Comparison of ENCODE assay signal across 8 cellular contexts in the genomic region with DNA sequence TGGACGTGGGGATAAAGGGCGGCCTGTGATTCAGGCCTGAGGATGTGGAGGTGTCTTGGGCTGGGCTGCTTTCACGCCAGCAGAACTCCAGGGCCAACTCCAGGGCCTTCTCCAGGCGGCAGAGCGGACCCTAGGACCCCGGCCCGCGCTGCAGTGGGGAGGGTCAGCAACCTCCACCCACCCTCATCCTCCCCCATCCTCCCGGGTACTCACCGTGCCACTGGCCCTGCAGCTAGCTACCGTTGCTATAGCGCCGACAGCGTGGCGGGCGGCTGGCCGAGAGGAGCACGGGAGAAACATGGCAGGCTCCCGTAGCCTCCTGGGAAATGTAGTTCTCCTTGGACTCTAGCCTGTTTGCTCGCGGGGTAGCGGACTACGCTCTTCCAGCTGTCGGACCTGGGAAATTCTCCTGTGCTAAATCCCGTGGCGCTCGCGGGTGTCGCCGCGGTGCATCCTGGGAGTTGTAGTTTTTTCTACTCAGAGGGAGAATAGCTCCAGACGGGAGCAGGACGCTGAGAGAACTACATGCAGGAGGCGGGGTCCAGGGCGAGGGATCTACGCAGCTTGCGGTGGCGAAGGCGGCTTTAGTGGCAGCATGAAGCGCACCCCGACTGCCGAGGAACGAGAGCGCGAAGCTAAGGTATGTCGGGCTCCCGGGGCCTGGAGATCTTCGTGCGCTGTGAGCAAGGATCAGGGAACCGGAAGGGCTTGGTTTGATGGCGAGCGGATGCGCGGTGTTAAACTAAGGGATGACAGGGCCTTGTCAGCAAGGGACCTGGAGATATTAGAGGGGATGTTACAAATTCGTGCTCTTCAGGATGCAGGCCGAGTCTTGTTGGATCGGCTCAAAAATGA. TPM values are rescaled to one million over a fixed set of nuclear protein-coding genes. Genes with fewer than 3 reads are reported as not detected.
A peak's percentile ranks its signal among the peaks of the same experiment; 100 is the strongest.
DNase-seq lines count a peak whose midpoint lies in the region; ATAC-seq, FAIRE-seq and TF ChIP-seq lines count a peak whose summit lies in the region.

TSS of gene FTO (plus strand) at position 567 of the 855 bp plus-strand sequence.
TSS of gene RPGRIP1L (minus strand) at position 270 of the 855 bp plus-strand sequence. CDS start 3,136 bp downstream, outside the sequence.

- H3K36me3 ChIP-seq in BLaER1 treated with 17β-estradiol and CSF1 and Interleukin-3, amounts not matched to agents 10 nM and 100 nM, result peaks cover 0 to 35% (median 18%) of the 10 kb centered on the region in 11 experiments; a peak in 15 of 22 replicates
- no peaks in the 10 kb centered on the region for H3K36me3 ChIP-seq in HepG2 (replicated peaks in 1 of 2; ENCODE audit: control insufficient read depth in 1 of 2, insufficient read depth in 2 of 2, low read length in 2 of 2)

- H3K27ac ChIP-seq in BLaER1 treated with 17β-estradiol and CSF1 and Interleukin-3, amounts not matched to agents 10 nM and 100 nM, result peak within 1 kb of the TSS; percentile 4 to 75 (median 70); a peak in 21 of 22 replicates
- peak within 1 kb of the TSS; percentile 58 for H3K27ac ChIP-seq in HepG2 (ENCODE audit: extremely low read length, insufficient read depth, low read length)

- DNase-seq in NCI-H69 (lab: John Stamatoyannopoulos, UW) (peak; percentile 98), dermis blood vessel endothelial cell (peak; percentile 99), HepG2 (ENCODE audit: low spot score) (peak; percentile 99)
- DNase-seq in activated CD4-positive, alpha-beta T cell treated with anti-CD3 and anti-CD28 coated beads, Interleukin-2, amount 50 U/mL, for 24 hours (ENCODE audit: low read depth in 1 of 2, low spot score in 1 of 2), result peak; percentile 96 to 99
- DNase-seq in stimulated activated CD4-positive, alpha-beta T cell treated with anti-CD3 and anti-CD28 coated beads, Interleukin-4, amount 100 ng/mL, for 1 hour, result peak; percentile 96

- TF ChIP-seq POLR2A in HepG2 (IDR thresholded peaks at IDR 0.05; ENCODE audit: insufficient read depth in 1 of 2, low read depth in 2 of 2, low read length in 2 of 2), result peak; percentile 32 to 60; a peak in 2 of 4 replicates

- TF ChIP-seq EP300 in HepG2 (IDR thresholded peaks at IDR 0.05; ENCODE audit: low read depth in 2 of 2, low read length in 2 of 2) (peak in 1 of 2 experiments; percentile 48; a peak in 1 of 4 replicates), HepG2 (CRISPR knock-in tag; IDR thresholded peaks at IDR 0.05; ENCODE audit: borderline replicate concordance) (peak; percentile 45)

- peak within 1 kb of the TSS; percentile 77 to 84 (median 81) for H3K9ac ChIP-seq in BLaER1 treated with 17β-estradiol and CSF1 and Interleukin-3, amounts not matched to agents 10 nM and 100 nM
- H3K9ac ChIP-seq in HepG2 (ENCODE audit: insufficient read depth, low read depth, low read length), result peak within 1 kb of the TSS; percentile 82

- peak; percentile 61 for TF ChIP-seq CTCF in HepG2 (CRISPR knock-in tag; IDR thresholded peaks at IDR 0.05)

- H4K20me1 ChIP-seq in BLaER1 treated with 17β-estradiol and CSF1 and Interleukin-3, amounts not matched to agents 10 nM and 100 nM, result no peaks in the 10 kb centered on the region; a peak in 2 of 22 replicates
- no peaks in the 10 kb centered on the region for H4K20me1 ChIP-seq in HepG2 (ENCODE audit: insufficient read depth, low read length)

- H3K4me3 ChIP-seq in BLaER1 treated with 17β-estradiol and CSF1 and Interleukin-3, amounts not matched to agents 10 nM and 100 nM, result peak within 1 kb of the TSS; percentile 69 to 81 (median 75)
- H3K4me3 ChIP-seq in HepG2 (replicated peaks in 1 of 3; ENCODE audit: insufficient read depth in 1 of 3, low read depth in 2 of 3, low read length in 3 of 3), result peak within 1 kb of the TSS; percentile 89 to 91 (median 90)

- TF ChIP-seq RAD21 in HepG2 (CRISPR knock-in tag; IDR thresholded peaks at IDR 0.05), result peak; percentile 23

- POLR2A ChIA-PET in HepG2 (lab: Yijun Ruan, JAX), result interaction anchor here (0.8 to 1.7 kb wide), 9 partner anchors 11 to 268 kb away, joined by 3 to 6 read pairs (median 3); no protein-coding TSS in a partner anchor

- peak; percentile 99 for ATAC-seq in GM19328 (IDR thresholded peaks at IDR 0.05; ENCODE audit: unreplicated experiment)
- peak; percentile 98 for ATAC-seq in HG03520 (IDR thresholded peaks at IDR 0.05; ENCODE audit: unreplicated experiment)
- ATAC-seq in HepG2, result peak; percentile 99

- WGBS in HepG2 (ENCODE audit: low lambda C conversion rate), result under 1% methylated on average over 47 of the region's 57 CpGs

- intact Hi-C loops in HepG2 (cut with micrococcal nuclease; ENCODE audit: unreplicated experiment), result loop anchor here (5.0 kb wide), 2 partner anchors 53 to 192 kb away; no protein-coding TSS in a partner anchor

- peaks cover 33% of the 10 kb centered on the region for H3K79me2 ChIP-seq in HepG2 (ENCODE audit: insufficient read depth, low read length)

- peak within 1 kb of the TSS; percentile 82 for H2AFZ ChIP-seq in HepG2 (ENCODE audit: low read length)

- in situ Hi-C loops in HepG2 (cut with HindIII; ENCODE audit: extremely low pct_ligation_motif_present, low pct_unique_long_range_greater_than_20kb), result no loop called here

- H3K4me2 ChIP-seq in BLaER1 treated with 17β-estradiol and CSF1 and Interleukin-3, amounts not matched to agents 10 nM and 100 nM, result peak within 1 kb of the TSS; percentile 86 to 95 (median 90)
- peak within 1 kb of the TSS; percentile 93 for H3K4me2 ChIP-seq in HepG2 (ENCODE audit: low read depth, low read length)

- peaks cover 0 to 12% (median 8%) of the 10 kb centered on the region in 11 experiments; a peak in 10 of 22 replicates for H3K9me3 ChIP-seq in BLaER1 treated with 17β-estradiol and CSF1 and Interleukin-3, amounts not matched to agents 10 nM and 100 nM (replicated peaks in 1 of 11)
- no peaks in the 10 kb centered on the region for H3K9me3 ChIP-seq in HepG2 (ENCODE audit: low read length)

- no peaks in the 10 kb centered on the region for H3K27me3 ChIP-seq in BLaER1 treated with 17β-estradiol and CSF1 and Interleukin-3, amounts not matched to agents 10 nM and 100 nM
- H3K27me3 ChIP-seq in HepG2 (ENCODE audit: control insufficient read depth in 1 of 2, insufficient read depth in 2 of 2, low read length in 2 of 2), result no peaks in the 10 kb centered on the region; a peak in 1 of 5 replicates

- CTCF ChIA-PET in HepG2 (lab: Yijun Ruan, JAX; ENCODE audit: low intra/inter-chr PET ratio, low total read pairs), result no interaction called here

- peaks cover 29 to 44% (median 35%) of the 10 kb centered on the region in 10 experiments for H3K4me1 ChIP-seq in BLaER1 treated with 17β-estradiol and CSF1 and Interleukin-3, amounts not matched to agents 10 nM and 100 nM
- H3K4me1 ChIP-seq in HepG2 (ENCODE audit: insufficient read depth, low read length), result peaks cover 19% of the 10 kb centered on the region

- no TSS peak for BruUV-seq in HepG2 (replicated peaks; lab: Mats Ljungman, UMichigan)

- peak; percentile 88 for FAIRE-seq in HepG2 (lab: Jason Lieb, UNC)

RNA-seq across cellular contexts. Expression of gene FTO, which starts in this region (rescaled TPM):
- 62.6 and 113 TPM in 2 replicates for total RNA-seq in dermis blood vessel endothelial cell
- 55.8 and 92.5 TPM in 2 replicates for total RNA-seq in HepG2 (2016; rRNA removed; fragmentation: Illumina TruSeq; extraction: Trizol)
- total RNA-seq in HepG2 (2016; cell fraction: cytosol; rRNA removed; fragmentation: Illumina TruSeq; extraction: Trizol; ENCODE audit: low read depth), result 21.6 and 23.7 TPM in 2 replicates
- total RNA-seq in HepG2 (2016; cell fraction: insoluble cytoplasmic fraction; rRNA removed; fragmentation: Illumina TruSeq; extraction: Trizol), result 55.1 and 90.5 TPM in 2 replicates
- total RNA-seq in HepG2 (2016; cell fraction: membrane; rRNA removed; fragmentation: Illumina TruSeq; extraction: Trizol), result 18.2 and 20.9 TPM in 2 replicates
- 58.8 and 60.1 TPM in 2 replicates for total RNA-seq in HepG2 (2016; cell fraction: nucleus; rRNA removed; fragmentation: Illumina TruSeq; extraction: Trizol)
- polyA plus RNA-seq in HepG2 (2011; rRNA removed), result 41.6 and 43.3 TPM in 2 replicates
- 32.2 and 47.4 TPM in 2 replicates for polyA plus RNA-seq in HepG2 (2011; cell fraction: cytosol; rRNA removed)
- 14.4 and 21.0 TPM in 2 replicates for polyA plus RNA-seq in HepG2 (2011; cell fraction: nucleus; rRNA removed)
- 31.8 and 35.5 TPM in 2 replicates for polyA plus RNA-seq in HepG2 (2012)
- 1.6 and 2.2 TPM in 2 replicates for polyA plus RNA-seq in HepG2 (2016; cell fraction: cytosol; fragmentation: Illumina TruSeq; extraction: Trizol; ENCODE audit: low read depth)
- polyA plus RNA-seq in HepG2 (2016; cell fraction: insoluble cytoplasmic fraction; fragmentation: Illumina TruSeq; extraction: Trizol; ENCODE audit: low read depth), result 69.2 and 71.7 TPM in 2 replicates
- polyA plus RNA-seq in HepG2 (2016; cell fraction: membrane; fragmentation: Illumina TruSeq; extraction: Trizol; ENCODE audit: low read depth), result 7.3 and 8.2 TPM in 2 replicates
- 21.7 and 28.9 TPM in 2 replicates for polyA plus RNA-seq in HepG2 (2016; cell fraction: nucleus; fragmentation: Illumina TruSeq; extraction: Trizol; ENCODE audit: insufficient read depth, low read depth)
- 60.0 and 72.3 TPM in 2 replicates for polyA minus RNA-seq in HepG2 (2011; rRNA and poly(A)+ RNA removed; ENCODE audit: low replicate concordance)
- polyA minus RNA-seq in HepG2 (2011; cell fraction: cytosol; rRNA and poly(A)+ RNA removed), result 50.0 and 63.4 TPM in 2 replicates
- polyA minus RNA-seq in HepG2 (2011; cell fraction: nucleus; rRNA and poly(A)+ RNA removed), result 78.3 and 106 TPM in 2 replicates

RNA-seq across cellular contexts. Expression of gene RPGRIP1L, which starts in this region (rescaled TPM):
- 6.7 and 7.0 TPM in 2 replicates for total RNA-seq in dermis blood vessel endothelial cell
- 13.5 and 17.8 TPM in 2 replicates for total RNA-seq in HepG2 (2016; rRNA removed; fragmentation: Illumina TruSeq; extraction: Trizol)
- total RNA-seq in HepG2 (2016; cell fraction: cytosol; rRNA removed; fragmentation: Illumina TruSeq; extraction: Trizol; ENCODE audit: low read depth), result 2.3 and 2.7 TPM in 2 replicates
- 12.7 and 17.3 TPM in 2 replicates for total RNA-seq in HepG2 (2016; cell fraction: insoluble cytoplasmic fraction; rRNA removed; fragmentation: Illumina TruSeq; extraction: Trizol)
- 5.5 and 5.7 TPM in 2 replicates for total RNA-seq in HepG2 (2016; cell fraction: membrane; rRNA removed; fragmentation: Illumina TruSeq; extraction: Trizol)
- total RNA-seq in HepG2 (2016; cell fraction: nucleus; rRNA removed; fragmentation: Illumina TruSeq; extraction: Trizol), result 22.9 and 23.1 TPM in 2 replicates
- 3.6 and 5.0 TPM in 2 replicates for polyA plus RNA-seq in HepG2 (2011; rRNA removed)
- 2.2 and 2.8 TPM in 2 replicates for polyA plus RNA-seq in HepG2 (2011; cell fraction: cytosol; rRNA removed)
- polyA plus RNA-seq in HepG2 (2011; cell fraction: nucleus; rRNA removed), result 3.6 and 3.9 TPM in 2 replicates
- polyA plus RNA-seq in HepG2 (2012), result 3.2 and 5.4 TPM in 2 replicates
- 2.4 and 2.9 TPM in 2 replicates for polyA plus RNA-seq in HepG2 (2016; cell fraction: cytosol; fragmentation: Illumina TruSeq; extraction: Trizol; ENCODE audit: low read depth)
- polyA plus RNA-seq in HepG2 (2016; cell fraction: insoluble cytoplasmic fraction; fragmentation: Illumina TruSeq; extraction: Trizol; ENCODE audit: low read depth), result 8.3 and 10.1 TPM in 2 replicates
- polyA plus RNA-seq in HepG2 (2016; cell fraction: membrane; fragmentation: Illumina TruSeq; extraction: Trizol; ENCODE audit: low read depth), result 3.0 and 3.7 TPM in 2 replicates
- polyA plus RNA-seq in HepG2 (2016; cell fraction: nucleus; fragmentation: Illumina TruSeq; extraction: Trizol; ENCODE audit: insufficient read depth, low read depth), result 9.8 and 12.2 TPM in 2 replicates
- 4.3 and 8.3 TPM in 2 replicates for polyA minus RNA-seq in HepG2 (2011; rRNA and poly(A)+ RNA removed; ENCODE audit: low replicate concordance)
- 4.2 and 4.7 TPM in 2 replicates for polyA minus RNA-seq in HepG2 (2011; cell fraction: cytosol; rRNA and poly(A)+ RNA removed)
- 27.4 and 28.8 TPM in 2 replicates for polyA minus RNA-seq in HepG2 (2011; cell fraction: nucleus; rRNA and poly(A)+ RNA removed)

Comparison
In these comparisons a context has a peak if more than half of its experiments do, and no peak if none do; other contexts are left out.
1. Peak in every context shown above with its lines: DNase-seq, ATAC-seq, H3K4me3 ChIP-seq and H3K27ac ChIP-seq.